In genomic region chr1:24022611-24023359, GRCh38 we compare ENCODE assay signal across 9 cellular contexts. TPM values are rescaled to one million over a fixed set of nuclear protein-coding genes. Genes with fewer than 3 reads are reported as not detected.
DNase-seq lines count a peak whose midpoint lies in the region; ATAC-seq and TF ChIP-seq lines count a peak whose summit lies in the region.
"Had no signal": no experiment of that assay in that cellular context is flagged by ENCODE, and none has a peak within 500 bp of the region (broad histone marks: within the 10 kb centered on the region; RNA-seq: fewer than 3 reads in every experiment).

No MANE protein-coding gene starts in this region.

- H3K9me3 ChIP-seq in SJCRH30 (replicated peaks) (no peaks in the 10 kb centered on the region), neuronal stem cell (replicated peaks in 1 of 2; ENCODE audit: control insufficient read depth in 2 of 2, insufficient read depth in 1 of 2, low read depth in 1 of 2, low read length in 2 of 2) (no peaks in the 10 kb centered on the region)

- WGBS in neuronal stem cell (ENCODE audit: extremely low coverage in 2 of 2, insufficient read length in 2 of 2, insufficient replicate concordance in 1 of 2), 2 donors = no CpG with 5 or more reads among the region's 3 CpGs

- no peak overlapping the region for H2BK5ac ChIP-seq in neuronal stem cell (ENCODE audit: low read length)

- no peak for ATAC-seq in HG03460 (IDR thresholded peaks at IDR 0.05; ENCODE audit: unreplicated experiment)
- ATAC-seq: K562 had no signal

- no peak overlapping the region for H4K8ac ChIP-seq in neuronal stem cell (ENCODE audit: low read depth, low read length)

- H2AK5ac ChIP-seq in neuronal stem cell (ENCODE audit: low read depth, low read length) = no peak overlapping the region

- H3K4me3 ChIP-seq in SJCRH30 (no peak overlapping the region), retinal pigment epithelial cell (ENCODE audit: low read length) (no peak overlapping the region), neuronal stem cell (ENCODE audit: low read length in 2 of 2) (no peak overlapping the region)
- H3K4me3 ChIP-seq: K562 had no signal

- no peak overlapping the region for H3K14ac ChIP-seq in neuronal stem cell (ENCODE audit: low read length)

- H3K79me1 ChIP-seq in neuronal stem cell (ENCODE audit: low read depth, low read length) = no peaks in the 10 kb centered on the region

- H3K18ac ChIP-seq in neuronal stem cell (ENCODE audit: low read length) = no peak overlapping the region

- H2AFZ ChIP-seq in neuronal stem cell (ENCODE audit: low read length) = no peak overlapping the region

- H2BK120ac ChIP-seq in neuronal stem cell (ENCODE audit: low read depth, low read length) = no peak overlapping the region

- peaks cover 29% of the 10 kb centered on the region for H3K4me1 ChIP-seq in SJCRH30
- peaks cover 7 to 16% of the 10 kb centered on the region in 2 donors for H3K4me1 ChIP-seq in neuronal stem cell (ENCODE audit: control insufficient read depth in 2 of 2, insufficient read depth in 1 of 2, low read depth in 1 of 2, low read length in 2 of 2)

- no peak overlapping the region for H2BK12ac ChIP-seq in neuronal stem cell (ENCODE audit: low read length)

- no peak overlapping the region for H3K23ac ChIP-seq in neuronal stem cell (ENCODE audit: low read depth, low read length, poor library complexity)

- no peak overlapping the region for H3K9ac ChIP-seq in neuronal stem cell (ENCODE audit: low read depth, low read length, poor library complexity)

- no peak for TF ChIP-seq CTCF in retinal pigment epithelial cell (conservative IDR thresholded peaks at IDR 0.05; ENCODE audit: low read depth, low read length)

- H3K27me3 ChIP-seq in SJCRH30 = no peaks in the 10 kb centered on the region
- H3K27me3 ChIP-seq in neuronal stem cell (ENCODE audit: control insufficient read depth in 3 of 3, insufficient read depth in 3 of 3, low read depth in 1 of 3, low read length in 3 of 3) = no peaks in the 10 kb centered on the region

- DNase-seq in ELF-1 (ENCODE audit: low read depth, low spot score) (peak; percentile 63), SJCRH30 (peak; percentile 52 to 53), fibroblast of peridontal ligament (ENCODE audit: extremely low read depth) (peak; percentile 63), retinal pigment epithelial cell (ENCODE audit: low read depth) (peak; percentile 89), occipital lobe (lab: John Stamatoyannopoulos, UW) (no peak), neuronal stem cell (ENCODE audit: low spot score) (no peak)
- DNase-seq in NK-92 treated with Interleukin-12 subunit alpha and Interleukin-12 subunit beta, amount 100 ng/mL, for 24 hours (lab: John Stamatoyannopoulos, UW) = no peak

- H3K36me3 ChIP-seq in SJCRH30 (no peaks in the 10 kb centered on the region), neuronal stem cell (replicated peaks in 1 of 2; ENCODE audit: control insufficient read depth in 2 of 2, insufficient read depth in 2 of 2, low read length in 2 of 2) (no peaks in the 10 kb centered on the region)

- H3K27ac ChIP-seq in SJCRH30 = no peak overlapping the region
- H3K27ac ChIP-seq in neuronal stem cell (replicated peaks; ENCODE audit: low read length) = no peak overlapping the region

- H3K4me2 ChIP-seq in neuronal stem cell (ENCODE audit: insufficient read depth, low read length, poor library complexity, severe bottlenecking) = no peak overlapping the region

- no peak overlapping the region for H2BK15ac ChIP-seq in neuronal stem cell (ENCODE audit: low read length)

- H3K4ac ChIP-seq in neuronal stem cell (ENCODE audit: low read length) = no peak overlapping the region

- no peak overlapping the region for H4K91ac ChIP-seq in neuronal stem cell (ENCODE audit: low read depth, low read length, poor library complexity)

RNA-seq across cellular contexts. Expression of gene SRSF10, which starts 42.7 kb away (rescaled TPM):
- total RNA-seq in SJCRH30 (2014; rRNA removed; shearing (Covaris generic)) = 195 and 245 TPM in 2 replicates
- 135 TPM for total RNA-seq in occipital lobe
- polyA plus RNA-seq in neuronal stem cell (2013, experiment 1 of 2) = 97.6 TPM
- polyA plus RNA-seq in neuronal stem cell (2013, experiment 2 of 2) = 99.1 TPM

Comparison
In these comparisons a context has a peak if more than half of its experiments do, and no peak if none do; other contexts are left out.
1. DNase-seq: peak in ELF-1 (single experiment), SJCRH30 (2 of 2), fibroblast of peridontal ligament (single experiment) and retinal pigment epithelial cell (single experiment); none in NK-92 treated with Interleukin-12 subunit alpha and Interleukin-12 subunit beta, amount 100 ng/mL, for 24 hours (single experiment), occipital lobe (single experiment) and neuronal stem cell (single experiment).